7 cellular contexts compared by ENCODE assay signal in genomic region chr13:31160857-31161582, GRCh38. TPM values are rescaled to one million over a fixed set of nuclear protein-coding genes. Genes with fewer than 3 reads are reported as not detected.
DNase-seq lines count a peak whose midpoint lies in the region; ATAC-seq and TF ChIP-seq lines count a peak whose summit lies in the region.

No MANE protein-coding gene starts in this region.

- no peak for TF ChIP-seq CTCF in epithelial cell of esophagus (IDR thresholded peaks at IDR 0.05; ENCODE audit: insufficient read depth, low read depth, low read length, missing control alignments)

- ATAC-seq in GM18499 (IDR thresholded peaks at IDR 0.05; ENCODE audit: insufficient read depth, unreplicated experiment) (peak; percentile 1), HG02840 (IDR thresholded peaks at IDR 0.05; ENCODE audit: low FRiP score, unreplicated experiment) (peak; percentile 5)

- peak; percentile 82 for DNase-seq in NCI-H748 treated with DMSO at 0.1 percent for 48 hours (lab: John Stamatoyannopoulos, UW)
- DNase-seq in activated CD8-positive, alpha-beta memory T cell treated with anti-CD3 and anti-CD28 coated beads, Interleukin-2, amount 50 U/mL, for 48 hours = peak; percentile 86
- peak; percentile 68 for DNase-seq in epithelial cell of esophagus (ENCODE audit: low read depth)
- peak; percentile 41 to 57 for DNase-seq in stimulated activated CD8-positive, alpha-beta memory T cell treated with anti-CD3 and anti-CD28 coated beads, Interleukin-2, amount 100 ng/mL, for 48 hours (ENCODE audit: low read depth in 2 of 2)

- H3K4me3 ChIP-seq in epithelial cell of esophagus (ENCODE audit: low read length) (peak overlapping the region; percentile 89), mononuclear cell (ENCODE audit: low read length) (peak overlapping the region; percentile 86)

- H3K27me3 ChIP-seq in mononuclear cell (ENCODE audit: insufficient read depth, low read length) = no peaks in the 10 kb centered on the region

- peaks cover 20% of the 10 kb centered on the region for H3K4me1 ChIP-seq in mononuclear cell (ENCODE audit: insufficient read depth, low read length)

- no peaks in the 10 kb centered on the region for H3K9me3 ChIP-seq in mononuclear cell (ENCODE audit: low read depth, low read length)

RNA-seq across cellular contexts. Expression of gene HSPH1, which starts 0.7 kb away (rescaled TPM):
- total RNA-seq in mononuclear cell = 60.7 TPM

RNA-seq across cellular contexts. Expression of gene B3GLCT, which starts 38.8 kb away (rescaled TPM):
- total RNA-seq in mononuclear cell = 6.1 TPM

Comparison
In these comparisons a context has a peak if more than half of its experiments do, and no peak if none do; other contexts are left out.
1. Peak in every context shown above with its lines: DNase-seq, ATAC-seq and H3K4me3 ChIP-seq.